In genomic region chr9:133553123-133553522, GRCh38 we compare ENCODE assay signal across 33 cellular contexts. TPM values are rescaled to one million over a fixed set of nuclear protein-coding genes. Genes with fewer than 3 reads are reported as not detected.
"Had no signal": no experiment of that assay in that cellular context is flagged by ENCODE, and none has a peak within 500 bp of the region (broad histone marks: within the 10 kb centered on the region; RNA-seq: fewer than 3 reads in every experiment).

No MANE protein-coding gene starts in this region.

- H3K4me1 ChIP-seq: body of pancreas, breast epithelium had no signal

- H3K4me3 ChIP-seq: adrenal gland, body of pancreas, breast epithelium, SJCRH30, SK-N-MC had no signal

- DNase-seq: activated CD4-positive, alpha-beta T cell treated with anti-CD3 and anti-CD28 coated beads for 36 hours; activated CD4-positive, alpha-beta T cell treated with anti-CD3 and anti-CD28 coated beads, Interleukin-2, amount 10 ng/mL, durations not matched to agents 7 days and 5 days; activated CD4-positive, alpha-beta T cell treated with anti-CD3 and anti-CD28 coated beads, Interleukin-2, amount 50 U/mL, for 48 hours; activated CD8-positive, alpha-beta T cell treated with anti-CD3 and anti-CD28 coated beads, Interleukin-2, amount 10 ng/mL, durations not matched to agents 7 days and 5 days; activated gamma-delta T cell; activated naive CD4-positive, alpha-beta T cell treated with Interleukin-2 at 50 U/mL for 16 hours; activated T-cell treated with anti-CD3 and anti-CD28 coated beads, Interleukin-2, amount 50 U/mL, for 24 hours; adrenal gland; body of pancreas; central memory CD4-positive, alpha-beta T cell; NCI-H1092 treated with DMSO at 0.1 percent for 48 hours; NCI-H146; NCI-H187; NCI-H2029 treated with DMSO at 0.1 percent for 48 hours; NCI-H2107; NCI-H2171; NCI-H510A; NCI-H526; NCI-H748 treated with DMSO at 0.1 percent for 48 hours; NK-92 treated with Interleukin-12 subunit alpha and Interleukin-12 subunit beta, amount 100 ng/mL, for 24 hours; OCI-M1; SHP77; SJCRH30 had no signal

- FAIRE-seq: astrocyte, colon, TTC549 had no signal

- H3K27ac ChIP-seq: adrenal gland, body of pancreas, breast epithelium, SJCRH30, SK-N-MC had no signal

- ATAC-seq: activated CD4-positive, alpha-beta T cell treated with anti-CD3 and anti-CD28 coated beads for 36 hours; activated CD4-positive, CD25-positive, alpha-beta regulatory T cell treated with anti-CD3 and anti-CD28 coated beads, Interleukin-2, amount 50 U/mL, for 24 hours; activated CD8-positive, alpha-beta T cell treated with anti-CD3 and anti-CD28 coated beads, Interleukin-2, amount 10 ng/mL, durations not matched to agents 7 days and 5 days; activated naive CD4-positive, alpha-beta T cell treated with anti-CD3 and anti-CD28 coated beads, Interleukin-2, amount 50 U/mL, for 72 hours; body of pancreas had no signal

- H3K27me3 ChIP-seq: adrenal gland, body of pancreas, breast epithelium, SJCRH30 had no signal

- H3K9me3 ChIP-seq: adrenal gland, body of pancreas, breast epithelium, SJCRH30 had no signal

- H3K36me3 ChIP-seq: breast epithelium, SJCRH30 had no signal

RNA-seq across cellular contexts. Expression of gene ADAMTSL2, which starts 18.6 kb away (rescaled TPM):
- total RNA-seq: activated CD4-positive, alpha-beta T cell treated with anti-CD3 and anti-CD28 coated beads, Interleukin-2, amount 10 ng/mL, durations not matched to agents 7 days and 5 days; activated CD8-positive, alpha-beta T cell treated with anti-CD3 and anti-CD28 coated beads, Interleukin-2, amount 10 ng/mL, durations not matched to agents 7 days and 5 days; activated T-helper 2 cell treated with anti-CD3 and anti-CD28 coated beads, Interferon-gamma antibody, Interleukin-2, Interleukin-4, amounts not matched to agents 10 μg/mL and 5 μg/mL and 100 μg/mL, durations not matched to agents 14 hours and 24 hours and 36 hours had no signal

RNA-seq across cellular contexts. Expression of gene MYMK, which starts 28.4 kb away (rescaled TPM):
- total RNA-seq: activated CD4-positive, alpha-beta T cell treated with anti-CD3 and anti-CD28 coated beads for 36 hours; activated CD4-positive, alpha-beta T cell treated with anti-CD3 and anti-CD28 coated beads, Interleukin-2, amount 10 ng/mL, durations not matched to agents 7 days and 5 days; activated CD8-positive, alpha-beta T cell treated with anti-CD3 and anti-CD28 coated beads, Interleukin-2, amount 10 ng/mL, durations not matched to agents 7 days and 5 days; activated naive CD4-positive, alpha-beta T cell treated with anti-CD3 and anti-CD28 coated beads, Interleukin-2, amount 50 U/mL, for 72 hours; activated T-helper 2 cell treated with anti-CD3 and anti-CD28 coated beads, Interferon-gamma antibody, Interleukin-2, Interleukin-4, amounts not matched to agents 10 μg/mL and 5 μg/mL and 100 μg/mL, durations not matched to agents 14 hours and 24 hours and 36 hours; adrenal gland; astrocyte; body of pancreas; breast epithelium; cerebellum; M059J had no signal
- polyA plus RNA-seq: adrenal gland had no signal

RNA-seq across cellular contexts. Expression of gene FAM163B, which starts 56.1 kb away (rescaled TPM):
- total RNA-seq: activated CD4-positive, alpha-beta T cell treated with anti-CD3 and anti-CD28 coated beads for 36 hours; activated CD4-positive, alpha-beta T cell treated with anti-CD3 and anti-CD28 coated beads, Interleukin-2, amount 10 ng/mL, durations not matched to agents 7 days and 5 days; activated CD8-positive, alpha-beta T cell treated with anti-CD3 and anti-CD28 coated beads, Interleukin-2, amount 10 ng/mL, durations not matched to agents 7 days and 5 days; activated naive CD4-positive, alpha-beta T cell treated with anti-CD3 and anti-CD28 coated beads, Interleukin-2, amount 50 U/mL, for 72 hours; activated T-helper 2 cell treated with anti-CD3 and anti-CD28 coated beads, Interferon-gamma antibody, Interleukin-2, Interleukin-4, amounts not matched to agents 10 μg/mL and 5 μg/mL and 100 μg/mL, durations not matched to agents 14 hours and 24 hours and 36 hours; astrocyte; breast epithelium; M059J had no signal
